9 cellular contexts compared by ENCODE assay signal in the genomic region with DNA sequence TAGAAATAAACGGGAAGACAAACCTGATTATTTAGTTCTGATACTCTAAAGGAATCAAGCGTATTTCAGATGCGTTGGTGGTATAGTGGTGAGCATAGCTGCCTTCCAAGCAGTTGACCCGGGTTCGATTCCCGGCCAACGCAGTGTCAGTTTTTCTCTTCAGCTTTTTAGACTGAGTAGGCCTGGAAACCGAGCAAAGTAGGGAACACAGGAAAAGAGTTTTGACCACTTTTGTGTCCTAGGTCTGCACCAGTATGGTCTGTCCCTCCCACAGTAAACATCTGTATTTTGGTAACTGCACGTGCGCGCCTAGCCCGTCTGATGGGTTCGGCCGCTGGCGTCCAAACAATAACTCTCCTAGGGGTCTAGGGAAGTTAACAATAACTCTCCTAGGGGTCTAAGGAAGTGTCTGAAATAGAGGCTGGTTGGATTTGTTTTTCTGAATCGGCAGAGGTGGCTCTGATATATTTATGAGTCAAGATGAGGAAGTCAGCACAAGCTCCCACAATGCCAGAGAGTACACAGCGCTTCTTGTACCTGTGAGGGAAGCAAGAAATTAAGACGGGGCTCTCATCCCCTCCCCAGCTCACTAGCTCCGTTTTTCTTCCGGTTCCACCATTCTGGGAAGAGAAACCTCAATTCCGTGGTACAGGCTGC. TPM values are rescaled to one million over a fixed set of nuclear protein-coding genes. Genes with fewer than 3 reads are reported as not detected.
A peak's percentile ranks its signal among the peaks of the same experiment; 100 is the strongest.
DNase-seq lines count a peak whose midpoint lies in the region; ATAC-seq, FAIRE-seq and TF ChIP-seq lines count a peak whose summit lies in the region.
"Had no signal": no experiment of that assay in that cellular context is flagged by ENCODE, and none has a peak within 500 bp of the region (broad histone marks: within the 10 kb centered on the region; RNA-seq: fewer than 3 reads in every experiment).

No MANE protein-coding gene starts in this region.

- H3K4me2 ChIP-seq in GM23338 = peak overlapping the region; percentile 82

- TF ChIP-seq CTCF in CD8-positive, alpha-beta T cell (IDR thresholded peaks at IDR 0.05) = no peak
- TF ChIP-seq CTCF in GM23338 (conservative IDR thresholded peaks at IDR 0.05; ENCODE audit: low read depth in 2 of 2) (no peak), ascending aorta (IDR thresholded peaks at IDR 0.05) (no peak)

- H3K9me3 Mint-ChIP-seq in CD8-positive, alpha-beta T cell = no peaks in the 10 kb centered on the region
- H3K9me3 Mint-ChIP-seq in GM23338 = peaks cover 23% of the 10 kb centered on the region

- CTCF ChIA-PET in CD8-positive, alpha-beta T cell (lab: Charles Lee) = interaction anchor here (1.2 to 2.9 kb wide), 7 partner anchors 9 to 191 kb away, joined by 3 to 13 read pairs (median 6); partner anchors contain the start of gene NUDT17

- ATAC-seq in CD8-positive, alpha-beta T cell = peak; percentile 54
- ATAC-seq in GM23338 (peak; percentile 34), sciatic nerve (peak; percentile 68)

- no peaks in the 10 kb centered on the region for H3K27me3 Mint-ChIP-seq in CD8-positive, alpha-beta T cell (ENCODE audit: low read depth)
- H3K27me3 Mint-ChIP-seq in GM23338 (ENCODE audit: insufficient read depth, low read depth, poor library complexity) = peaks cover 42% of the 10 kb centered on the region

- POLR2A ChIA-PET in CD8-positive, alpha-beta T cell (lab: Charles Lee) = interaction anchor here (1.0 to 6.5 kb wide), 12 partner anchors 9 to 192 kb away, joined by 4 to 72 read pairs (median 10); partner anchors contain the start of genes ANKRD34A, LIX1L, NUDT17 and PEX11B

- H3K36me3 Mint-ChIP-seq in CD8-positive, alpha-beta T cell = peaks cover 13% of the 10 kb centered on the region
- peaks cover 10% of the 10 kb centered on the region; the same call in 2 of the 3 replicates for H3K36me3 Mint-ChIP-seq in GM23338 (ENCODE audit: low read depth)

- peak overlapping the region; percentile 94 for H3K4me3 ChIP-seq in CD8-positive, alpha-beta T cell (ENCODE audit: low read depth, low read length)
- H3K4me3 ChIP-seq in GM23338 (peak overlapping the region; percentile 84), ascending aorta (peak overlapping the region; percentile 55 to 76)

- peak overlapping the region; percentile 93 for H2AFZ ChIP-seq in GM23338

- peaks cover 8% of the 10 kb centered on the region; the same call in 1 of the 2 replicates for H3F3A ChIP-seq in GM23338 (replicated peaks; ENCODE audit: low read depth)

- H4K20me1 ChIP-seq in GM23338 (replicated peaks; ENCODE audit: insufficient read depth) = no peaks in the 10 kb centered on the region

- H3K36me3 ChIP-seq in CD8-positive, alpha-beta T cell (ENCODE audit: insufficient read depth, low read length) = no peaks in the 10 kb centered on the region
- no peaks in the 10 kb centered on the region for H3K36me3 ChIP-seq in GM23338 (ENCODE audit: insufficient read depth)
- no peaks in the 10 kb centered on the region for H3K36me3 ChIP-seq in ascending aorta

- H3K4me1 ChIP-seq in CD8-positive, alpha-beta T cell (ENCODE audit: insufficient read depth, low read length) = peaks cover 14% of the 10 kb centered on the region
- H3K4me1 ChIP-seq in GM23338 (ENCODE audit: insufficient read depth) (no peaks in the 10 kb centered on the region), ascending aorta (peaks cover 4 to 10% of the 10 kb centered on the region in 2 donors)

- no peak for FAIRE-seq in HTR-8/SVneo (lab: Jason Lieb, UNC)

- H3K79me2 ChIP-seq in GM23338 (replicated peaks; ENCODE audit: insufficient read depth) = no peaks in the 10 kb centered on the region

- DNase-seq in CD8-positive, alpha-beta T cell = peak; percentile 51 to 83 (median 68)
- DNase-seq in GM23338 (ENCODE audit: low spot score) = peak; percentile 85
- DNase-seq in NCI-H187 treated with DMSO at 0.1 percent for 48 hours (lab: John Stamatoyannopoulos, UW) = peak; percentile 89
- peak; percentile 46 for DNase-seq in T-helper 22 cell (ENCODE audit: low read depth)
- peak in 1 of 2 donors; percentile 93 for DNase-seq in ascending aorta (ENCODE audit: low spot score in 2 of 2)
- DNase-seq in hypothalamus (lab: John Stamatoyannopoulos, UW) = peak in 47 of 51 donors; percentile 10 to 88 (median 58)
- DNase-seq in sciatic nerve (ENCODE audit: low spot score) = peak; percentile 89
- no peak for DNase-seq in HTR-8/SVneo (ENCODE audit: insufficient read length, low spot score)

- no peaks in the 10 kb centered on the region for H3K9me3 ChIP-seq in CD8-positive, alpha-beta T cell (ENCODE audit: low read length)
- no peaks in the 10 kb centered on the region for H3K9me3 ChIP-seq in ascending aorta

- H3K27ac ChIP-seq in CD8-positive, alpha-beta T cell (ENCODE audit: low read depth, low read length) = peak overlapping the region; percentile 60
- H3K27ac ChIP-seq in GM23338 (ENCODE audit: low read depth) (peak overlapping the region; percentile 73), ascending aorta (peak overlapping the region; percentile 95 to 99)

- intact Hi-C loops in CD8-positive, alpha-beta T cell (cut with DNase I, micrococcal nuclease) = loop anchor here (2.0 to 5.0 kb wide), 3 partner anchors 40 to 58 kb away; partner anchors contain the start of gene TXNIP (in 2 of the 2)
- intact Hi-C loops in ascending aorta (cut with DNase I) (no loop called here), sciatic nerve (cut with DNase I) (no loop called here)

- peaks cover 29% of the 10 kb centered on the region for H3K4me1 Mint-ChIP-seq in CD8-positive, alpha-beta T cell (ENCODE audit: low read depth)
- peaks cover 12% of the 10 kb centered on the region for H3K4me1 Mint-ChIP-seq in GM23338

- H3K9me2 ChIP-seq in GM23338 (ENCODE audit: insufficient read depth) = no peaks in the 10 kb centered on the region

- H3K4me3 Mint-ChIP-seq in CD8-positive, alpha-beta T cell = peak overlapping the region; percentile 97
- peak overlapping the region; percentile 99 for H3K4me3 Mint-ChIP-seq in GM23338

- H3K27me3 ChIP-seq in CD8-positive, alpha-beta T cell (ENCODE audit: insufficient read depth, low read length) = no peaks in the 10 kb centered on the region
- H3K27me3 ChIP-seq in GM23338 (ENCODE audit: insufficient read depth) = no peaks in the 10 kb centered on the region
- H3K27me3 ChIP-seq in ascending aorta = no peaks in the 10 kb centered on the region

- peak overlapping the region; percentile 95 for H3K27ac Mint-ChIP-seq in CD8-positive, alpha-beta T cell
- H3K27ac Mint-ChIP-seq in GM23338 = peak overlapping the region; percentile 94

TF ChIP-seq in GM23338, 12 proteins besides CTCF, POLR2A, EP300 and RAD21:
- no peak for TF ChIP-seq EZH2phosphoT487 (IDR thresholded peaks at IDR 0.05; ENCODE audit: unreplicated experiment)
- 0 out of 2 replicates have a peak, but pooled peaks have one; percentile 25 for TF ChIP-seq CREB1 (CRISPR knock-in tag; IDR thresholded peaks at IDR 0.05; ENCODE audit: low read depth)
TF ChIP-seq in GM23338: peak in this region for 1.

RNA-seq across cellular contexts. Expression of gene HJV, which starts 15.6 kb away (rescaled TPM):
- not detected for total RNA-seq in CD8-positive, alpha-beta T cell
- total RNA-seq in GM23338 (2014; rRNA removed; shearing (Covaris generic)) = 0.23 and 0.42 TPM in 2 replicates
- polyA plus RNA-seq in GM23338 (2016; fragmentation: Nextera tagmentation; extraction: Ambion mirVana) = 0.45 and 0.99 TPM in 2 replicates
- not detected for total RNA-seq in ascending aorta
- total RNA-seq in sciatic nerve = not detected
- total RNA-seq: T-helper 1 cell treated with Interleukin-12 subunit alpha and Interleukin-12 subunit beta and Interleukin-4 antibody, amounts not matched to agents 30 ng/mL and 1 ng/mL, for 36 hours had no signal

RNA-seq across cellular contexts. Expression of gene TXNIP, which starts 40.7 kb away (rescaled TPM):
- total RNA-seq in CD8-positive, alpha-beta T cell = 100 to 1,000 TPM; 627 to 652 TPM
- total RNA-seq in GM23338 (2014; rRNA removed; shearing (Covaris generic)) = 29.1 and 31.5 TPM in 2 replicates
- polyA plus RNA-seq in GM23338 (2016; fragmentation: Nextera tagmentation; extraction: Ambion mirVana) = 19.5 and 22.8 TPM in 2 replicates
- 877 TPM for total RNA-seq in ascending aorta
- total RNA-seq in sciatic nerve = 609 TPM

Comparison
In these comparisons a context has a peak if more than half of its experiments do, and no peak if none do; other contexts are left out.
1. RNA of gene TXNIP, which starts 40.7 kb away (total RNA-seq): 877 TPM in ascending aorta (single experiment), 627 to 652 TPM in CD8-positive, alpha-beta T cell and 609 TPM in sciatic nerve (single experiment); 29.1 to 31.5 TPM in GM23338; every median in the first group is over 10 times any median in the second.
2. intact Hi-C loops: an anchor here in CD8-positive, alpha-beta T cell (2.0 to 5.0 kb wide); none called in ascending aorta and sciatic nerve.
3. Peak in every context shown above with its lines, with median percentiles within 50 percentile points of each other: ATAC-seq, H3K27ac ChIP-seq and H3K4me3 ChIP-seq.